In genomic region chr5:89330087-89330486, GRCh38 we compare ENCODE assay signal across 26 cellular contexts.
"Had no signal": no experiment of that assay in that cellular context is flagged by ENCODE, and none has a peak within 500 bp of the region (broad histone marks: within the 10 kb centered on the region; RNA-seq: fewer than 3 reads in every experiment).

No MANE protein-coding gene starts in this region.

- FAIRE-seq: small intestine had no signal

- H3K4me1 ChIP-seq: left ventricle myocardium inferior, neural progenitor cell, sigmoid colon, stomach, testis, thyroid gland, upper lobe of left lung, vagina had no signal

- H3K79me2 ChIP-seq: hepatocyte had no signal

- H3K9ac ChIP-seq: neural progenitor cell had no signal

- H2AFZ ChIP-seq: hepatocyte, neural progenitor cell had no signal

- H3K9me3 ChIP-seq: left ventricle myocardium inferior, neutrophil, ovary, sigmoid colon, spleen, stomach, testis, thyroid gland, transverse colon, upper lobe of left lung, vagina had no signal

- H3K4me3 ChIP-seq: hepatocyte, left ventricle myocardium inferior, lung, neural progenitor cell, ovary, sigmoid colon, spleen, stomach, testis, thyroid gland, transverse colon, upper lobe of left lung, vagina had no signal

- ATAC-seq: natural killer cell; right cardiac atrium; stimulated activated effector memory CD8-positive, alpha-beta T cell treated with anti-CD3 and anti-CD28 coated beads, Interleukin-12 subunit alpha, Interleukin-12 subunit beta, amount 100 ng/mL, for 72 hours; stimulated activated naive CD8-positive, alpha-beta T cell treated with anti-CD3 and anti-CD28 coated beads, Interleukin-15, Interleukin-2, amounts not matched to agents 100 U/mL and 50 U/mL, for 24 hours had no signal

- H3K4me2 ChIP-seq: hepatocyte, neural progenitor cell had no signal

- H3K36me3 ChIP-seq: left ventricle myocardium inferior, neural progenitor cell, neutrophil, ovary, sigmoid colon, spleen, stomach, thyroid gland, transverse colon, upper lobe of left lung, vagina had no signal

- DNase-seq: islet precursor cell; left ventricle myocardium inferior; mesendoderm; naive B cell; natural killer cell; nephron progenitor cell; occipital lobe; ovary; retina; right cardiac atrium; sigmoid colon; small intestine; spleen; stimulated activated CD4-positive, alpha-beta T cell treated with anti-CD3 and anti-CD28 coated beads, Interleukin-4, amount 100 ng/mL, for 24 hours; stimulated activated naive CD8-positive, alpha-beta T cell treated with anti-CD3 and anti-CD28 coated beads, Interleukin-15, Interleukin-2, amounts not matched to agents 100 U/mL and 50 U/mL, for 24 hours; stomach; testis; thyroid gland; transverse colon; upper lobe of left lung had no signal

- H3K27ac ChIP-seq: hepatocyte, left ventricle myocardium inferior, neural progenitor cell, neutrophil, ovary, sigmoid colon, spleen, stomach, testis, thyroid gland, transverse colon, upper lobe of left lung, vagina had no signal

- H3K27me3 ChIP-seq: hepatocyte, neural progenitor cell, neutrophil, ovary, sigmoid colon, spleen, stomach, testis, thyroid gland, transverse colon, upper lobe of left lung, vagina had no signal
